Comparison of ENCODE assay signal across 1 cellular context in genomic region chr1:151165738-151166505, GRCh38.
TF ChIP-seq lines count a peak whose summit lies in the region.

Gene LYSMD1, minus strand, starts transcription at chr1:151165902. Its CDS starts 644 bp downstream, at chr1:151165258.
Gene SCNM1, plus strand, starts transcription at chr1:151166144. Its CDS starts 9 bp downstream, at chr1:151166153.

TF ChIP-seq in K562, 482 proteins besides CTCF, POLR2A, EP300 and RAD21 (continued from another document and continues in another):
- TF ChIP-seq GTF3C2 (IDR thresholded peaks at IDR 0.05; ENCODE audit: borderline replicate concordance, extremely low read depth, insufficient read length) (no peak), DPF2 (IDR thresholded peaks at IDR 0.05) (no peak; the same call in 1 of the 2 replicates), ZNF407 (IDR thresholded peaks at IDR 0.05; ENCODE audit: low read depth) (peak; percentile 100), POLR2G (IDR thresholded peaks at IDR 0.05; ENCODE audit: low read depth, low read length) (peak; percentile 43; the same call in 1 of the 2 replicates), TAF15 (IDR thresholded peaks at IDR 0.05; ENCODE audit: low read depth, low read length) (no peak), NCOA2 (IDR thresholded peaks at IDR 0.05; ENCODE audit: partially characterized antibody in 2 of 2) (peak in 1 of 2 experiments; percentile 97), E4F1 (CRISPR knock-in tag; IDR thresholded peaks at IDR 0.05; ENCODE audit: borderline replicate concordance) (no peak), PHF20 (IDR thresholded peaks at IDR 0.05; ENCODE audit: partially characterized antibody) (peak; percentile 93), CBFB (CRISPR knock-in tag; IDR thresholded peaks at IDR 0.05) (no peak), MLX (CRISPR knock-in tag; conservative IDR thresholded peaks at IDR 0.05) (no peak), STAT5A (IDR thresholded peaks at IDR 0.05; ENCODE audit: borderline replicate concordance, low read length) (peak; percentile 17; the same call in 1 of the 2 replicates), KDM2B (CRISPR knock-in tag; IDR thresholded peaks at IDR 0.05) (no peak), HDAC1 (IDR thresholded peaks at IDR 0.05) (peak in 1 of 2 experiments; percentile 73; a peak in 2 of 4 replicates), NFE2 (IDR thresholded peaks at IDR 0.05; ENCODE audit: low read depth) (no peak; the same call in 1 of the 2 replicates), HLTF (IDR thresholded peaks at IDR 0.05) (no peak), THAP7 (CRISPR knock-in tag; IDR thresholded peaks at IDR 0.05) (peak; percentile 95), POLR2B (IDR thresholded peaks at IDR 0.05; ENCODE audit: low read depth, partially characterized antibody) (peak; percentile 51), HNRNPLL (IDR thresholded peaks at IDR 0.05; ENCODE audit: low read depth, low read length, poor library complexity, severe bottlenecking) (peak; percentile 41), ATF1 (CRISPR knock-in tag; IDR thresholded peaks at IDR 0.05) (no peak), ATF1 (tag; IDR thresholded peaks at IDR 0.05) (peak; percentile 89), ZNF436 (CRISPR knock-in tag; IDR thresholded peaks at IDR 0.05) (no peak), LCOR (CRISPR knock-in tag; IDR thresholded peaks at IDR 0.05) (no peak; the same call in none of the 2 replicates), DMBX1 (CRISPR knock-in tag; IDR thresholded peaks at IDR 0.05; ENCODE audit: borderline replicate concordance) (peak; percentile 69; the same call in 1 of the 2 replicates), ZNF77 (CRISPR knock-in tag; IDR thresholded peaks at IDR 0.05) (no peak), XRCC5 (IDR thresholded peaks at IDR 0.05; ENCODE audit: low read depth, low read length) (peak; percentile 98), NFIX (CRISPR knock-in tag; IDR thresholded peaks at IDR 0.05; ENCODE audit: low read depth) (no peak), KAT2B (IDR thresholded peaks at IDR 0.05; ENCODE audit: low read depth, low read length) (no peak), E2F3 (CRISPR knock-in tag; IDR thresholded peaks at IDR 0.05) (no peak), TAL1 (IDR thresholded peaks at IDR 0.05) (0 out of 2 replicates have a peak, but pooled peaks have one; percentile 3), ZNF57 (CRISPR knock-in tag; IDR thresholded peaks at IDR 0.05) (no peak), FOXA1 (IDR thresholded peaks at IDR 0.05; ENCODE audit: borderline replicate concordance) (no peak), KDM5B (IDR thresholded peaks at IDR 0.05; ENCODE audit: insufficient replicate concordance, low read depth, low read length) (peak; percentile 84), TFE3 (CRISPR knock-in tag; IDR thresholded peaks at IDR 0.05) (no peak), OTX1 (CRISPR knock-in tag; IDR thresholded peaks at IDR 0.05) (no peak), MTA1 (IDR thresholded peaks at IDR 0.05; ENCODE audit: borderline replicate concordance) (no peak; the same call in 1 of the 2 replicates), ZNF444 (CRISPR knock-in tag; IDR thresholded peaks at IDR 0.05) (no peak), PHB (CRISPR knock-in tag; IDR thresholded peaks at IDR 0.05) (0 out of 2 replicates have a peak, but pooled peaks have one; percentile 50), NR2C1 (IDR thresholded peaks at IDR 0.05) (peak; percentile 95), NR2C1 (tag; IDR thresholded peaks at IDR 0.05) (peak; percentile 96), HNRNPH1 (optimal IDR thresholded peaks at IDR 0.05; ENCODE audit: low read depth, low read length) (no peak), ZNF3 (CRISPR knock-in tag; IDR thresholded peaks at IDR 0.05) (no peak), BACH1 (tag; IDR thresholded peaks at IDR 0.05) (peak; percentile 87; the same call in 1 of the 2 replicates), ZBTB34 (CRISPR knock-in tag; IDR thresholded peaks at IDR 0.05) (no peak), CREB5 (CRISPR knock-in tag; IDR thresholded peaks at IDR 0.05) (no peak), IRF1 (CRISPR knock-in tag; IDR thresholded peaks at IDR 0.05; ENCODE audit: borderline replicate concordance) (no peak), BMI1 (IDR thresholded peaks at IDR 0.05; ENCODE audit: low read length) (no peak)
